In genomic region chr2:53863538-53864227, GRCh38 we compare ENCODE assay signal across 26 cellular contexts. TPM values are rescaled to one million over a fixed set of nuclear protein-coding genes. Genes with fewer than 3 reads are reported as not detected.
"Had no signal": no experiment of that assay in that cellular context is flagged by ENCODE, and none has a peak within 500 bp of the region (broad histone marks: within the 10 kb centered on the region; RNA-seq: fewer than 3 reads in every experiment).

No MANE protein-coding gene starts in this region.

- H3K9ac ChIP-seq: neural progenitor cell, parathyroid adenoma had no signal

- H3K4me1 Mint-ChIP-seq: naive B cell, nephron, neural progenitor cell had no signal

- H3K9me3 Mint-ChIP-seq: effector memory CD8-positive, alpha-beta T cell; immature natural killer cell; mesothelial cell of epicardium; naive B cell; nephron; neural progenitor cell; stimulated activated effector memory CD8-positive, alpha-beta T cell treated with anti-CD3 and anti-CD28 coated beads, Interleukin-12 subunit alpha, Interleukin-12 subunit beta, amount 100 ng/mL, for 72 hours had no signal

- H2AFZ ChIP-seq: neural progenitor cell, parathyroid adenoma had no signal

- H3K4me3 ChIP-seq: lung, mucosa of descending colon, neural progenitor cell, stomach, thyroid gland had no signal

- H3K9me3 ChIP-seq: mucosa of descending colon, stomach, thyroid gland had no signal

- ATAC-seq: effector memory CD8-positive, alpha-beta T cell; left colon; left ventricle myocardium superior; mucosa of descending colon; sciatic nerve; stimulated activated effector memory CD8-positive, alpha-beta T cell treated with anti-CD3 and anti-CD28 coated beads, Interleukin-12 subunit alpha, Interleukin-12 subunit beta, amount 100 ng/mL, for 72 hours had no signal

- H3K27me3 ChIP-seq: neural progenitor cell, stomach, thyroid gland had no signal

- DNase-seq: cortex of kidney; effector memory CD8-positive, alpha-beta T cell; erythroblast; hypothalamus; immature natural killer cell; islet precursor cell; kidney glomerular epithelial cell; left colon; left ventricle myocardium superior; mesenchymal stem cell; mucosa of descending colon; naive B cell; stimulated activated CD4-positive, alpha-beta T cell treated with anti-CD3 and anti-CD28 coated beads, Interleukin-2, amount 100 ng/mL, for 24 hours; stimulated activated CD4-positive, alpha-beta T cell treated with anti-CD3 and anti-CD28 coated beads, Interleukin-4, amount 100 ng/mL, for 24 hours; stimulated activated naive CD4-positive, alpha-beta T cell treated with Interleukin-2 at 50 U/mL for 16 hours; stomach; thyroid gland; trophoblast cell had no signal

- H3K27ac Mint-ChIP-seq: mesothelial cell of epicardium, nephron, neural progenitor cell had no signal

- H3K79me2 ChIP-seq: parathyroid adenoma had no signal

- H3K4me2 ChIP-seq: neural progenitor cell had no signal

- H3K4me1 ChIP-seq: neural progenitor cell had no signal

- H3K27me3 Mint-ChIP-seq: effector memory CD8-positive, alpha-beta T cell; naive B cell; progenitor cell of endocrine pancreas had no signal

- H3K27ac ChIP-seq: neural progenitor cell, parathyroid adenoma, stomach, thyroid gland had no signal

- H3K4me3 Mint-ChIP-seq: effector memory CD8-positive, alpha-beta T cell; immature natural killer cell; mesothelial cell of epicardium; naive B cell; nephron; neural progenitor cell; stimulated activated effector memory CD8-positive, alpha-beta T cell treated with anti-CD3 and anti-CD28 coated beads, Interleukin-12 subunit alpha, Interleukin-12 subunit beta, amount 100 ng/mL, for 72 hours had no signal

RNA-seq across cellular contexts. Expression of gene GPR75, which starts 3.9 kb away (rescaled TPM):
- polyA plus RNA-seq: immature natural killer cell had no signal
